Comparison of ENCODE assay signal across 28 cellular contexts in genomic region chr2:116222793-116223192, GRCh38.
"Had no signal": no experiment of that assay in that cellular context is flagged by ENCODE, and none has a peak within 500 bp of the region (broad histone marks: within the 10 kb centered on the region; RNA-seq: fewer than 3 reads in every experiment).

No MANE protein-coding gene starts in this region.

- ATAC-seq: effector memory CD8-positive, alpha-beta T cell; esophagus mucosa; foreskin keratinocyte; gastrocnemius medialis; gastroesophageal sphincter; heart left ventricle; heart right ventricle had no signal

- H3K4me1 ChIP-seq: colonic mucosa, esophagus muscularis mucosa, esophagus squamous epithelium, foreskin keratinocyte, gastrocnemius medialis, gastroesophageal sphincter, heart left ventricle, heart right ventricle had no signal

- H3K9me3 ChIP-seq: colonic mucosa, esophagus muscularis mucosa, gastrocnemius medialis had no signal

- H3K27me3 ChIP-seq: colonic mucosa, esophagus muscularis mucosa, esophagus squamous epithelium, foreskin keratinocyte, gastrocnemius medialis, gastroesophageal sphincter, heart left ventricle, heart right ventricle had no signal

- H3K4me3 ChIP-seq: colonic mucosa, coronary artery, dorsolateral prefrontal cortex, esophagus muscularis mucosa, esophagus squamous epithelium, gastrocnemius medialis, gastroesophageal sphincter, heart left ventricle, heart right ventricle had no signal

- DNase-seq: colonic mucosa; cortex of kidney; dermis blood vessel endothelial cell; dorsolateral prefrontal cortex; effector CD4-positive, alpha-beta T cell; effector CD8-positive, alpha-beta T cell; effector memory CD4-positive, alpha-beta T cell; effector memory CD8-positive, alpha-beta T cell; endodermal cell; erythroblast; esophagus squamous epithelium; foreskin fibroblast; foreskin keratinocyte; foreskin melanocyte; gastrocnemius medialis; glutamatergic neuron; head of caudate nucleus; heart left ventricle; heart right ventricle had no signal

- H3K27ac ChIP-seq: colonic mucosa, coronary artery, dorsolateral prefrontal cortex, epithelial cell of prostate, esophagus muscularis mucosa, esophagus squamous epithelium, foreskin keratinocyte, gastrocnemius medialis, gastroesophageal sphincter, heart left ventricle, heart right ventricle had no signal

- H3K36me3 ChIP-seq: colonic mucosa, esophagus muscularis mucosa, esophagus squamous epithelium, gastrocnemius medialis, gastroesophageal sphincter, heart left ventricle, heart right ventricle had no signal

- FAIRE-seq: colon, endometrium, endothelial cell of umbilical vein, frontal cortex had no signal
